Comparison of ENCODE assay signal across 22 cellular contexts in genomic region chr22:43951966-43952365, GRCh38. TPM values are rescaled to one million over a fixed set of nuclear protein-coding genes. Genes with fewer than 3 reads are reported as not detected.
"Had no signal": no experiment of that assay in that cellular context is flagged by ENCODE, and none has a peak within 500 bp of the region (broad histone marks: within the 10 kb centered on the region; RNA-seq: fewer than 3 reads in every experiment).

No MANE protein-coding gene starts in this region.

- H3K27me3 Mint-ChIP-seq: progenitor cell of endocrine pancreas had no signal

- H3K27me3 ChIP-seq: colonic mucosa, dorsolateral prefrontal cortex, hepatocyte, pancreas, transverse colon had no signal

- H3K27ac ChIP-seq: colonic mucosa, dorsolateral prefrontal cortex, epithelial cell of prostate, esophagus muscularis mucosa, hepatocyte, pancreas, stomach, thoracic aorta, transverse colon had no signal

- H3K4me3 Mint-ChIP-seq: naive thymus-derived CD8-positive, alpha-beta T cell had no signal

- H3K36me3 ChIP-seq: colonic mucosa, esophagus muscularis mucosa, pancreas, stomach, thoracic aorta, transverse colon had no signal

- FAIRE-seq: pancreas, small intestine had no signal

- H3K9me3 ChIP-seq: colonic mucosa, esophagus muscularis mucosa, mucosa of descending colon, pancreas, stomach, thoracic aorta, transverse colon had no signal

- H3K36me3 Mint-ChIP-seq: naive thymus-derived CD8-positive, alpha-beta T cell had no signal

- H2AFZ ChIP-seq: hepatocyte had no signal

- H3K4me3 ChIP-seq: colonic mucosa, dorsolateral prefrontal cortex, esophagus muscularis mucosa, hepatocyte, mucosa of descending colon, pancreas, stomach, thoracic aorta, transverse colon had no signal

- H3K9me3 Mint-ChIP-seq: naive thymus-derived CD8-positive, alpha-beta T cell had no signal

- H3K4me2 ChIP-seq: hepatocyte had no signal

- DNase-seq: cerebellar nuclear complex; colonic mucosa; dorsolateral prefrontal cortex; effector memory CD4-positive, alpha-beta T cell; head of caudate nucleus; left colon; mucosa of descending colon; naive thymus-derived CD8-positive, alpha-beta T cell; nucleus accumbens; pancreas; right cardiac atrium; small intestine; stimulated activated CD4-positive, alpha-beta T cell treated with anti-CD3 and anti-CD28 coated beads, Interleukin-12 subunit alpha, Interleukin-12 subunit beta, amount 100 ng/mL, for 4 hours; stimulated activated naive CD4-positive, alpha-beta T cell; stomach; substantia nigra; transverse colon had no signal

- H3K27ac Mint-ChIP-seq: naive thymus-derived CD8-positive, alpha-beta T cell; progenitor cell of endocrine pancreas had no signal

- ATAC-seq: left colon; mucosa of descending colon; naive thymus-derived CD8-positive, alpha-beta T cell; pancreas; right cardiac atrium had no signal

RNA-seq across cellular contexts. Expression of gene PNPLA3, which starts 28.4 kb away (rescaled TPM):
- total RNA-seq: thoracic aorta had no signal
- polyA plus RNA-seq: naive thymus-derived CD8-positive, alpha-beta T cell had no signal
